17 cellular contexts compared by ENCODE assay signal in the genomic region with DNA sequence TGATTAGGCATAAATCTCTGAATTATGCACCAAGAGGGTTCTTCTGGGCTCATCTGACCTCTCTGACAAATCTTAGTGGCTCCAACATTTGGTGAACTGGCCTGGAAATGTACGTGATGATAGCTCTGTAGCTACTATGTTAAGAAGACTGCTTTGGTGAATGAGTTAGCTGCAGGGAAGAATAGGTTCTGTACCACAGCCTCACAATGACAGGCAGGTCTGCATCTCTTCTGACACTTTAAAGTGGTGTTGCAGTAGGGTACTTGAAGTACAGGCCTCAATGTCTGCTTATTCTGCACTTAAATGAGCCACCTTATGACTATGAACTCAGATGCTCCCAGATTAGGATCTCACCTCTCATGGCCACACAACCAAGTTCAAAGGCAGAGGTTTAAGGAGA. TPM values are rescaled to one million over a fixed set of nuclear protein-coding genes. Genes with fewer than 3 reads are reported as not detected.
DNase-seq lines count a peak whose midpoint lies in the region; ATAC-seq and TF ChIP-seq lines count a peak whose summit lies in the region.
"Had no signal": no experiment of that assay in that cellular context is flagged by ENCODE, and none has a peak within 500 bp of the region (broad histone marks: within the 10 kb centered on the region; RNA-seq: fewer than 3 reads in every experiment).

No MANE protein-coding gene starts in this region.

- ATAC-seq in heart right ventricle: peak in 5 of 8 donors; percentile 26 to 63 (median 48)
- no peak for ATAC-seq in upper lobe of right lung

- no peaks in the 10 kb centered on the region for H3K9me3 Mint-ChIP-seq in T-helper 2 cell treated with Interferon-gamma antibody and Interleukin-4, amounts not matched to agents 5 μg/mL and 100 μg/mL, for 36 hours
- no peaks in the 10 kb centered on the region for H3K9me3 Mint-ChIP-seq in osteocyte (ENCODE audit: unreplicated experiment)
- H3K9me3 Mint-ChIP-seq: CD8-positive, alpha-beta memory T cell; HFFc6 had no signal

- peak overlapping the region in 3 of 4 donors; percentile 49 to 67 (median 63) for H3K27ac ChIP-seq in esophagus squamous epithelium
- peak overlapping the region in 9 of 10 donors; percentile 55 to 81 (median 74) for H3K27ac ChIP-seq in heart right ventricle
- peak overlapping the region; percentile 16 for H3K27ac ChIP-seq in rectal smooth muscle tissue (ENCODE audit: low read depth, low read length)
- peak overlapping the region; percentile 8 for H3K27ac ChIP-seq in upper lobe of right lung
- H3K27ac ChIP-seq: HL-60 had no signal

- no peaks in the 10 kb centered on the region for H3K36me3 Mint-ChIP-seq in T-helper 2 cell treated with Interferon-gamma antibody and Interleukin-4, amounts not matched to agents 5 μg/mL and 100 μg/mL, for 36 hours (ENCODE audit: low read depth)
- no peaks in the 10 kb centered on the region for H3K36me3 Mint-ChIP-seq in osteocyte (ENCODE audit: unreplicated experiment)
- H3K36me3 Mint-ChIP-seq: CD8-positive, alpha-beta memory T cell had no signal

- H3K27me3 ChIP-seq in esophagus squamous epithelium: no peaks in the 10 kb centered on the region
- H3K27me3 ChIP-seq in heart right ventricle: no peaks in the 10 kb centered on the region
- no peaks in the 10 kb centered on the region for H3K27me3 ChIP-seq in rectal smooth muscle tissue (ENCODE audit: control insufficient read depth, insufficient read depth, low read length)
- no peaks in the 10 kb centered on the region for H3K27me3 ChIP-seq in upper lobe of right lung
- H3K27me3 ChIP-seq: BE2C had no signal

- H3K9ac ChIP-seq in rectal smooth muscle tissue (ENCODE audit: low read length): no peak overlapping the region

- no peak overlapping the region for H3K4me3 Mint-ChIP-seq in T-helper 2 cell treated with Interferon-gamma antibody and Interleukin-4, amounts not matched to agents 5 μg/mL and 100 μg/mL, for 36 hours
- no peak overlapping the region for H3K4me3 Mint-ChIP-seq in osteocyte (ENCODE audit: unreplicated experiment)
- H3K4me3 Mint-ChIP-seq: CD8-positive, alpha-beta memory T cell; HFFc6 had no signal

- intact Hi-C loops in esophagus squamous epithelium (cut with DNase I): no loop called here
- intact Hi-C loops in heart right ventricle (cut with DNase I): loop anchor here in 1 of 10 donors (10.0 kb wide), 1 partner anchor 445 kb away; no protein-coding TSS in a partner anchor
- intact Hi-C loops in upper lobe of right lung (cut with DNase I): no loop called here

- WGBS in esophagus squamous epithelium, 2 donors: 50 to 56% methylated on average over 1 of the region's 1 CpG
- 43 to 49% methylated on average over 1 of the region's 1 CpG for WGBS in heart right ventricle, 2 donors

- peak overlapping the region in 1 of 4 donors; percentile 63 for H3K4me3 ChIP-seq in esophagus squamous epithelium
- H3K4me3 ChIP-seq in heart right ventricle: peak overlapping the region in 1 of 10 donors; percentile 1
- no peak overlapping the region for H3K4me3 ChIP-seq in rectal smooth muscle tissue (ENCODE audit: low read length)
- no peak overlapping the region for H3K4me3 ChIP-seq in upper lobe of right lung

- TF ChIP-seq CTCF in esophagus squamous epithelium (IDR thresholded peaks at IDR 0.05): no peak
- no peak for TF ChIP-seq CTCF in heart right ventricle (IDR thresholded peaks at IDR 0.05)
- no peak for TF ChIP-seq CTCF in upper lobe of right lung (IDR thresholded peaks at IDR 0.05)
- no peak for TF ChIP-seq CTCF in osteocyte (IDR thresholded peaks at IDR 0.05)

- DNase-seq in esophagus squamous epithelium (lab: John Stamatoyannopoulos, UW) (no peak), heart right ventricle (no peak), upper lobe of right lung (no peak), SHP77 (lab: John Stamatoyannopoulos, UW) (no peak), EL (no peak), osteocyte (ENCODE audit: extremely low spot score, unreplicated experiment) (no peak)
- no peak for DNase-seq in T-helper 2 cell treated with Interferon-gamma antibody and Interleukin-4, amounts not matched to agents 5 μg/mL and 100 μg/mL, for 36 hours (ENCODE audit: low spot score)
- DNase-seq: BE2C; CD8-positive, alpha-beta memory T cell; HFFc6; KBM-7; NCI-H1048; NCI-H146; NCI-H526 had no signal

- no peaks in the 10 kb centered on the region for H3K9me3 ChIP-seq in esophagus squamous epithelium
- no peaks in the 10 kb centered on the region for H3K9me3 ChIP-seq in heart right ventricle
- H3K9me3 ChIP-seq in upper lobe of right lung: no peaks in the 10 kb centered on the region
- H3K9me3 ChIP-seq: BE2C had no signal

- no peak for TF ChIP-seq POLR2A in esophagus squamous epithelium (IDR thresholded peaks at IDR 0.05)

- no peak overlapping the region for H3K27ac Mint-ChIP-seq in T-helper 2 cell treated with Interferon-gamma antibody and Interleukin-4, amounts not matched to agents 5 μg/mL and 100 μg/mL, for 36 hours
- no peak overlapping the region for H3K27ac Mint-ChIP-seq in osteocyte (ENCODE audit: unreplicated experiment)

- H3K4me1 ChIP-seq in esophagus squamous epithelium (no peaks in the 10 kb centered on the region), heart right ventricle (peaks cover 0 to 38% (median 13%) of the 10 kb centered on the region in 9 donors), rectal smooth muscle tissue (ENCODE audit: control insufficient read depth, insufficient read depth, low read length) (peaks cover 7% of the 10 kb centered on the region), upper lobe of right lung (no peaks in the 10 kb centered on the region)
- H3K4me1 ChIP-seq: BE2C had no signal

- peaks cover 32% of the 10 kb centered on the region for H3K27me3 Mint-ChIP-seq in T-helper 2 cell treated with Interferon-gamma antibody and Interleukin-4, amounts not matched to agents 5 μg/mL and 100 μg/mL, for 36 hours (ENCODE audit: low read depth)
- peaks cover 5% of the 10 kb centered on the region for H3K27me3 Mint-ChIP-seq in osteocyte (ENCODE audit: unreplicated experiment)

- H3K4me1 Mint-ChIP-seq in T-helper 2 cell treated with Interferon-gamma antibody and Interleukin-4, amounts not matched to agents 5 μg/mL and 100 μg/mL, for 36 hours (ENCODE audit: low read depth): no peaks in the 10 kb centered on the region
- H3K4me1 Mint-ChIP-seq in osteocyte (ENCODE audit: unreplicated experiment): no peaks in the 10 kb centered on the region
- H3K4me1 Mint-ChIP-seq: CD8-positive, alpha-beta memory T cell had no signal

- H3K36me3 ChIP-seq in esophagus squamous epithelium (no peaks in the 10 kb centered on the region), heart right ventricle (no peaks in the 10 kb centered on the region), rectal smooth muscle tissue (ENCODE audit: control insufficient read depth, insufficient read depth, low read length) (no peaks in the 10 kb centered on the region), upper lobe of right lung (no peaks in the 10 kb centered on the region)
- H3K36me3 ChIP-seq: BE2C had no signal

RNA-seq across cellular contexts. Expression of a gene that starts 7.0 kb away (rescaled TPM):
- 10 to 100 TPM in 2 of 4 donors, 1 to 10 TPM in 2; 1.1 to 29.4 (median 8.6) TPM for total RNA-seq in esophagus squamous epithelium
- total RNA-seq in heart right ventricle: 10 to 100 TPM; 12.5 to 44.2 (median 25.0) TPM
- 10 to 100 TPM in 1 of 2 donors, 1 to 10 TPM in 1; 9.4 to 12.6 TPM for polyA plus RNA-seq in heart right ventricle
- 21.9 TPM for total RNA-seq in upper lobe of right lung
- total RNA-seq in osteocyte: 0.32 TPM in 1 of 2 replicates, not detected in the other
- total RNA-seq: CD8-positive, alpha-beta memory T cell; OCI-LY7 had no signal
- polyA plus RNA-seq: CD8-positive, alpha-beta memory T cell had no signal

Comparison
In these comparisons a context has a peak if more than half of its experiments do, and no peak if none do; other contexts are left out.
1. H3K27ac ChIP-seq: peak in every context shown above with its lines; median percentile 74 in heart right ventricle; 63 in esophagus squamous epithelium; 16 in rectal smooth muscle tissue; 8 in upper lobe of right lung.